10 cellular contexts compared by ENCODE assay signal in the genomic region with DNA sequence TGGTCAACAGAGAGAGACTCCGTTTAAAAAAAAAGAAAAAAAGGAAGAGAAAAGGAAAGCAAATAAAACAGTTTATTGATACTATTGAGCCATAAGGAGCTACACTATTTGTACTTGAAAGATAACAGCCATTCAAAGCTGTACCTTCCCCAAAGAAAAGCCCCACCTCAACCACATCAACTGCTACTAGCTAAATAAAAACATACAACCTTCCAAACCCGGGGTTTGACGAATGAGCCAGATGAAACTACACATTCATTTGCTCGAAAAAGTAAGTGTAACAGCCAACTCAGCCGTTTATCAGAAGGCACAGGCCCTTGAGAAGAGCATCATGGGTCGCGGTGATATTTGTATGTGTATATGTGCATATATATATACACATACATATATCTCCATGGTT.
A peak's percentile ranks its signal among the peaks of the same experiment; 100 is the strongest.
DNase-seq lines count a peak whose midpoint lies in the region; ATAC-seq and TF ChIP-seq lines count a peak whose summit lies in the region.
"Had no signal": no experiment of that assay in that cellular context is flagged by ENCODE, and none has a peak within 500 bp of the region (broad histone marks: within the 10 kb centered on the region; RNA-seq: fewer than 3 reads in every experiment).

No MANE protein-coding gene starts in this region.

- H3K9me3 ChIP-seq in OCI-LY3 (ENCODE audit: insufficient read depth, low read length) (no peaks in the 10 kb centered on the region), smooth muscle cell (replicated peaks; ENCODE audit: low read depth) (no peaks in the 10 kb centered on the region)
- H3K9me3 ChIP-seq: Peyer's patch had no signal

- H3K27me3 Mint-ChIP-seq in activated T-cell treated with anti-CD3 and anti-CD28 coated beads, Interleukin-2, amount 50 U/mL, for 24 hours: no peaks in the 10 kb centered on the region
- H3K27me3 Mint-ChIP-seq in stimulated activated naive CD8-positive, alpha-beta T cell treated with anti-CD3 and anti-CD28 coated beads, Interleukin-15, Interleukin-2, amounts not matched to agents 100 ng/mL and 50 ng/mL, for 24 hours: no peaks in the 10 kb centered on the region

- H2AFZ ChIP-seq in OCI-LY3 (ENCODE audit: low read depth, low read length): no peak overlapping the region
- no peak overlapping the region for H2AFZ ChIP-seq in smooth muscle cell (ENCODE audit: low read depth)

- peak overlapping the region; percentile 74 for H3K27ac Mint-ChIP-seq in activated T-cell treated with anti-CD3 and anti-CD28 coated beads, Interleukin-2, amount 50 U/mL, for 24 hours
- peak overlapping the region; percentile 77 for H3K27ac Mint-ChIP-seq in stimulated activated naive CD8-positive, alpha-beta T cell treated with anti-CD3 and anti-CD28 coated beads, Interleukin-15, Interleukin-2, amounts not matched to agents 100 ng/mL and 50 ng/mL, for 24 hours

- H3K27ac ChIP-seq in OCI-LY3 (ENCODE audit: low read length) (no peak overlapping the region), smooth muscle cell (ENCODE audit: low read depth) (no peak overlapping the region)

- 93% methylated on average over 7 of the region's 7 CpGs for WGBS in smooth muscle cell (ENCODE audit: low lambda C conversion rate)

- H3K27me3 ChIP-seq in OCI-LY3 (ENCODE audit: low read depth, low read length) (no peaks in the 10 kb centered on the region), smooth muscle cell (ENCODE audit: low read depth) (no peaks in the 10 kb centered on the region)
- H3K27me3 ChIP-seq: Peyer's patch had no signal

- no peaks in the 10 kb centered on the region for H3F3A ChIP-seq in smooth muscle cell (ENCODE audit: low read depth)

- DNase-seq in activated T-cell treated with anti-CD3 and anti-CD28 coated beads, Interleukin-2, amount 50 U/mL, for 24 hours: no peak
- DNase-seq in activated T-cell treated with anti-CD3 and anti-CD28 coated beads for 4 hours (no peak), erythroblast (lab: John Stamatoyannopoulos, UW) (peak; percentile 23 to 42), smooth muscle cell (lab: John Stamatoyannopoulos, UW; ENCODE audit: unreplicated experiment) (no peak), GM19240 (ENCODE audit: insufficient read length, low spot score) (no peak)
- DNase-seq: NCI-H226 had no signal

- peaks cover 54% of the 10 kb centered on the region for H4K20me1 ChIP-seq in OCI-LY3 (ENCODE audit: insufficient read depth, low read length)
- peaks cover 80% of the 10 kb centered on the region for H4K20me1 ChIP-seq in smooth muscle cell (ENCODE audit: low read depth)

- no peak for ATAC-seq in GM19467 (IDR thresholded peaks at IDR 0.05; ENCODE audit: unreplicated experiment)

- peak; percentile 23 for TF ChIP-seq POLR2A in erythroblast (IDR thresholded peaks at IDR 0.05; ENCODE audit: low read length)

- H3K4me2 ChIP-seq in OCI-LY3 (ENCODE audit: low read length) (peak overlapping the region; percentile 39), smooth muscle cell (no peak overlapping the region)

- H3K4me1 Mint-ChIP-seq in activated T-cell treated with anti-CD3 and anti-CD28 coated beads, Interleukin-2, amount 50 U/mL, for 24 hours (ENCODE audit: low read depth): peaks cover 64% of the 10 kb centered on the region
- H3K4me1 Mint-ChIP-seq in stimulated activated naive CD8-positive, alpha-beta T cell treated with anti-CD3 and anti-CD28 coated beads, Interleukin-15, Interleukin-2, amounts not matched to agents 100 ng/mL and 50 ng/mL, for 24 hours (ENCODE audit: low read depth): peaks cover 71% of the 10 kb centered on the region

- no peak for TF ChIP-seq CTCF in OCI-LY3 (IDR thresholded peaks at IDR 0.05; ENCODE audit: low read depth, low read length)
- TF ChIP-seq CTCF in smooth muscle cell (IDR thresholded peaks at IDR 0.05; ENCODE audit: borderline replicate concordance, insufficient read depth, poor library complexity, severe bottlenecking): no peak

- H3K4me3 ChIP-seq in OCI-LY3 (ENCODE audit: low read length) (no peak overlapping the region), smooth muscle cell (no peak overlapping the region)
- H3K4me3 ChIP-seq: Peyer's patch had no signal

- H3K9ac ChIP-seq in OCI-LY3 (ENCODE audit: low read length) (no peak overlapping the region), smooth muscle cell (ENCODE audit: low read depth) (no peak overlapping the region)

- H3K4me1 ChIP-seq in OCI-LY3 (ENCODE audit: low read length) (peaks cover 46% of the 10 kb centered on the region), smooth muscle cell (ENCODE audit: low read depth) (no peaks in the 10 kb centered on the region)

- H3K9me3 Mint-ChIP-seq in activated T-cell treated with anti-CD3 and anti-CD28 coated beads, Interleukin-2, amount 50 U/mL, for 24 hours: no peaks in the 10 kb centered on the region
- no peaks in the 10 kb centered on the region for H3K9me3 Mint-ChIP-seq in stimulated activated naive CD8-positive, alpha-beta T cell treated with anti-CD3 and anti-CD28 coated beads, Interleukin-15, Interleukin-2, amounts not matched to agents 100 ng/mL and 50 ng/mL, for 24 hours

- no peak overlapping the region for H3K4me3 Mint-ChIP-seq in activated T-cell treated with anti-CD3 and anti-CD28 coated beads, Interleukin-2, amount 50 U/mL, for 24 hours
- no peak overlapping the region for H3K4me3 Mint-ChIP-seq in stimulated activated naive CD8-positive, alpha-beta T cell treated with anti-CD3 and anti-CD28 coated beads, Interleukin-15, Interleukin-2, amounts not matched to agents 100 ng/mL and 50 ng/mL, for 24 hours

- H3K79me2 ChIP-seq in OCI-LY3 (ENCODE audit: low read length) (peaks cover 54% of the 10 kb centered on the region), smooth muscle cell (ENCODE audit: low read depth) (peaks cover 42% of the 10 kb centered on the region)

- H3K36me3 Mint-ChIP-seq in activated T-cell treated with anti-CD3 and anti-CD28 coated beads, Interleukin-2, amount 50 U/mL, for 24 hours (ENCODE audit: low read depth): peaks cover 6% of the 10 kb centered on the region
- H3K36me3 Mint-ChIP-seq in stimulated activated naive CD8-positive, alpha-beta T cell treated with anti-CD3 and anti-CD28 coated beads, Interleukin-15, Interleukin-2, amounts not matched to agents 100 ng/mL and 50 ng/mL, for 24 hours (ENCODE audit: low read depth): peaks cover 4% of the 10 kb centered on the region

- H3K36me3 ChIP-seq in OCI-LY3 (replicated peaks; ENCODE audit: low read depth, low read length): peaks cover 4% of the 10 kb centered on the region
- peaks cover 5% of the 10 kb centered on the region for H3K36me3 ChIP-seq in smooth muscle cell (ENCODE audit: low read depth)
- H3K36me3 ChIP-seq: Peyer's patch had no signal

Comparison
In these comparisons a context has a peak if more than half of its experiments do, and no peak if none do; other contexts are left out.
1. DNase-seq: peak in erythroblast (2 of 2); none in activated T-cell treated with anti-CD3 and anti-CD28 coated beads, Interleukin-2, amount 50 U/mL, for 24 hours (single experiment), activated T-cell treated with anti-CD3 and anti-CD28 coated beads for 4 hours (single experiment), smooth muscle cell (single experiment) and GM19240 (single experiment).